ENCODE assay signal across 21 cellular contexts in the genomic region with DNA sequence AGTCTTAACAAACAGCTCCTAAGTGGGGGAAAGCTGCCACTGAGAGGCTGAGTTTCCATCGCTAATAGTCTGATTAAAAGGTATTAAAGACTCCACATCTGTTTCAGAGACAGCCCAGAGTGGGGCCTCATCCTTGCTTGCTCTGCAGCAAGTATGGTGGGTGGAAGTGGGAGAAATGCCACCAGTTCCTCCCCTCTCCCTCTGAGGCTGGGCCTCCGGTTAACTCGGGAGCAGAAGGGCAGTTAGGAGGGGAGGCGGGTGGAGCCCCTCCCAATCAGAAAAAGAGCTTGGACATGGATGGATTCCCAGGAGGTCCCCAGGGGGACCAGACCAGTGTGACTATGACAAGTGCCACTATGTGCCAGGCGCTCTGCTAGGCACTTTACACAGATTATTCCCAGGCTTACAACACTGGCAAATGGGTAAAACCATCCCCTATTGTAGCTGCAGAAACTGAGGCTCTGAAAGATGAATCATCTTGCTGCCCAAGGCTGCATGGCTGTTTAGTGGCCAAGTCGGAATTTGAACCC. TPM values are rescaled to one million over a fixed set of nuclear protein-coding genes. Genes with fewer than 3 reads are reported as not detected.
DNase-seq lines count a peak whose midpoint lies in the region; ATAC-seq and TF ChIP-seq lines count a peak whose summit lies in the region.
"Had no signal": no experiment of that assay in that cellular context is flagged by ENCODE, and none has a peak within 500 bp of the region (broad histone marks: within the 10 kb centered on the region; RNA-seq: fewer than 3 reads in every experiment).

No MANE protein-coding gene starts in this region.

- H3K4me3 ChIP-seq in IMR-90 (ENCODE audit: insufficient read depth, low read depth, low read length) = no peak overlapping the region
- no peak overlapping the region for H3K4me3 ChIP-seq in osteoblast (ENCODE audit: insufficient read depth, low read length)
- H3K4me3 ChIP-seq in tibial artery = no peak overlapping the region
- H3K4me3 ChIP-seq in trophoblast cell (ENCODE audit: low read depth, low read length) = no peak overlapping the region
- H3K4me3 ChIP-seq: mucosa of descending colon had no signal

- H2BK5ac ChIP-seq in IMR-90 (ENCODE audit: low read depth, low read length, poor library complexity, severe bottlenecking) (no peak overlapping the region), trophoblast cell (ENCODE audit: low read depth, low read length, poor library complexity) (no peak overlapping the region)

- no peak overlapping the region for H2BK12ac ChIP-seq in trophoblast cell (ENCODE audit: low read length)

- H4K8ac ChIP-seq in IMR-90 (ENCODE audit: low read depth in 2 of 2, low read length in 2 of 2) (no peak overlapping the region), trophoblast cell (ENCODE audit: low read depth, low read length) (no peak overlapping the region)

- H3K27ac ChIP-seq in IMR-90 (ENCODE audit: insufficient read depth, low read length) (no peak overlapping the region), caudate nucleus (ENCODE audit: low read depth, low read length) (peak overlapping the region; percentile 81), osteoblast (ENCODE audit: low read depth, low read length) (peak overlapping the region; percentile 65), tibial artery (peak overlapping the region; percentile 65 to 75), trophoblast cell (ENCODE audit: low read depth, low read length) (no peak overlapping the region)
- H3K27ac ChIP-seq: VCaP had no signal

- BruUV-seq in IMR-90 (replicated peaks; lab: Mats Ljungman, UMichigan) = no TSS peak

- no peak overlapping the region for H3K4me2 ChIP-seq in IMR-90 (ENCODE audit: low read depth, low read length)
- H3K4me2 ChIP-seq in osteoblast (ENCODE audit: insufficient read depth, low read length) = peak overlapping the region; percentile 40
- H3K4me2 ChIP-seq in trophoblast cell (ENCODE audit: low read length) = no peak overlapping the region

- no peak overlapping the region for H3K23ac ChIP-seq in IMR-90 (ENCODE audit: low read depth, low read length)
- no peak overlapping the region for H3K23ac ChIP-seq in trophoblast cell (ENCODE audit: low read length)

- H2BK15ac ChIP-seq in IMR-90 (ENCODE audit: low read depth, low read length) = no peak overlapping the region

- H3K9ac ChIP-seq in IMR-90 (ENCODE audit: low read depth, low read length) = no peak overlapping the region
- no peak overlapping the region for H3K9ac ChIP-seq in trophoblast cell (ENCODE audit: low read length)

- H3K4ac ChIP-seq in IMR-90 (ENCODE audit: low read depth, low read length) (no peak overlapping the region), trophoblast cell (ENCODE audit: low read depth, low read length) (no peak overlapping the region)

- no peak overlapping the region for H2BK120ac ChIP-seq in IMR-90 (ENCODE audit: low read depth, low read length)
- no peak overlapping the region for H2BK120ac ChIP-seq in trophoblast cell (ENCODE audit: insufficient read depth, low read length, poor library complexity)

- H2AK5ac ChIP-seq in IMR-90 (ENCODE audit: low read depth, low read length) (no peak overlapping the region), trophoblast cell (ENCODE audit: low read length) (no peak overlapping the region)

- peaks cover 22% of the 10 kb centered on the region for H3K9me1 ChIP-seq in IMR-90 (ENCODE audit: insufficient read depth, low read length)

- H2AK9ac ChIP-seq in IMR-90 (replicated peaks; ENCODE audit: low read depth, low read length, poor library complexity) = peak overlapping the region; percentile 75

- no CpG with 5 or more reads among the region's 6 CpGs for WGBS in IMR-90 (ENCODE audit: extremely low coverage in 2 of 2, insufficient read length in 1 of 2), 2 experiments
- no CpG with 5 or more reads among the region's 6 CpGs for WGBS in trophoblast cell (ENCODE audit: extremely low coverage, insufficient coverage, insufficient read length)

- H2AFZ ChIP-seq in IMR-90 (replicated peaks; ENCODE audit: low read length, poor library complexity) = no peak overlapping the region
- H2AFZ ChIP-seq in osteoblast (ENCODE audit: low read length) = no peak overlapping the region
- no peak overlapping the region for H2AFZ ChIP-seq in trophoblast cell (ENCODE audit: insufficient read depth, low read length, poor library complexity)

- intact Hi-C loops in IMR-90 (cut with micrococcal nuclease) = no loop called here
- intact Hi-C loops in tibial artery (cut with DNase I; ENCODE audit: low total_unique reads) = no loop called here
- intact Hi-C loops in activated CD8-positive, alpha-beta T cell treated with anti-CD3 and anti-CD28 coated beads for 36 hours (cut with micrococcal nuclease) = no loop called here

- H3K79me1 ChIP-seq in IMR-90 (ENCODE audit: low read depth in 1 of 2, low read length in 2 of 2) = peaks cover 0 to 18% of the 10 kb centered on the region in 2 experiments; a peak in 2 of 4 replicates
- H3K79me1 ChIP-seq in trophoblast cell (ENCODE audit: low read length) = no peaks in the 10 kb centered on the region

- H4K12ac ChIP-seq in trophoblast cell (ENCODE audit: low read depth, low read length) = no peak overlapping the region

- H3K79me2 ChIP-seq in osteoblast (ENCODE audit: insufficient read depth, low read length) (no peaks in the 10 kb centered on the region), trophoblast cell (ENCODE audit: control insufficient read depth, insufficient read depth, low read length, poor library complexity) (no peaks in the 10 kb centered on the region)

- no peaks in the 10 kb centered on the region for H3K27me3 ChIP-seq in IMR-90 (ENCODE audit: control insufficient read depth, insufficient read depth, low read length)
- no peaks in the 10 kb centered on the region for H3K27me3 ChIP-seq in osteoblast (ENCODE audit: insufficient read depth, low read length)
- no peaks in the 10 kb centered on the region for H3K27me3 ChIP-seq in tibial artery
- no peaks in the 10 kb centered on the region for H3K27me3 ChIP-seq in trophoblast cell (ENCODE audit: insufficient read depth, low read length)

- no peak for DNase-seq in IMR-90
- peak in 2 of 61 donors; percentile 11 to 20 for DNase-seq in caudate nucleus (lab: John Stamatoyannopoulos, UW)
- no peak for DNase-seq in osteoblast (ENCODE audit: insufficient read length, low spot score, missing footprints)
- peak; percentile 38 to 79 for DNase-seq in tibial artery
- DNase-seq in activated CD8-positive, alpha-beta T cell treated with anti-CD3 and anti-CD28 coated beads for 36 hours = no peak
- DNase-seq in central memory CD4-positive, alpha-beta T cell = no peak
- DNase-seq in trophoblast cell = no peak
- no peak for DNase-seq in activated CD4-positive, alpha-beta T cell treated with anti-CD3 and anti-CD28 coated beads, Interleukin-2, amount 10 ng/mL, durations not matched to agents 7 days and 5 days
- DNase-seq: activated CD8-positive, alpha-beta T cell treated with anti-CD3 and anti-CD28 coated beads, Interleukin-2, amount 10 ng/mL, durations not matched to agents 7 days and 5 days; activated naive CD8-positive, alpha-beta T cell treated with anti-CD3 and anti-CD28 coated beads, Interleukin-2, amount 10 ng/mL, durations not matched to agents 7 days and 5 days; COR-L47; effector memory CD8-positive, alpha-beta T cell; NCI-H146; RPMI8226; small intestine; T-cell had no signal

- H3K36me3 Mint-ChIP-seq in activated CD8-positive, alpha-beta T cell treated with anti-CD3 and anti-CD28 coated beads for 36 hours (ENCODE audit: low read depth) = peaks cover 5% of the 10 kb centered on the region
- no peaks in the 10 kb centered on the region for H3K36me3 Mint-ChIP-seq in activated CD4-positive, alpha-beta T cell treated with anti-CD3 and anti-CD28 coated beads, Interleukin-2, amount 10 ng/mL, durations not matched to agents 7 days and 5 days (ENCODE audit: low read depth)

- H4K91ac ChIP-seq in IMR-90 (ENCODE audit: insufficient read depth, low read depth, low read length) (no peak overlapping the region; the same call in 1 of the 2 replicates), trophoblast cell (ENCODE audit: low read depth, low read length) (no peak overlapping the region)

- TF ChIP-seq POLR2A in IMR-90 (IDR thresholded peaks at IDR 0.05; ENCODE audit: low read depth, low read length) = no peak

- ATAC-seq in IMR-90 (ENCODE audit: low read depth) = no peak
- no peak for ATAC-seq in activated CD8-positive, alpha-beta T cell treated with anti-CD3 and anti-CD28 coated beads for 36 hours
- ATAC-seq: activated CD8-positive, alpha-beta T cell treated with anti-CD3 and anti-CD28 coated beads, Interleukin-2, amount 10 ng/mL, durations not matched to agents 7 days and 5 days; effector memory CD8-positive, alpha-beta T cell; T-cell had no signal

- no peaks in the 10 kb centered on the region for H3K9me3 Mint-ChIP-seq in activated CD8-positive, alpha-beta T cell treated with anti-CD3 and anti-CD28 coated beads for 36 hours
- H3K9me3 Mint-ChIP-seq in activated CD4-positive, alpha-beta T cell treated with anti-CD3 and anti-CD28 coated beads, Interleukin-2, amount 10 ng/mL, durations not matched to agents 7 days and 5 days = no peaks in the 10 kb centered on the region
- H3K9me3 Mint-ChIP-seq: activated naive CD8-positive, alpha-beta T cell treated with anti-CD3 and anti-CD28 coated beads, Interleukin-2, amount 10 ng/mL, durations not matched to agents 7 days and 5 days; activated T-helper 1 cell treated with anti-CD3 and anti-CD28 coated beads, Interleukin-12 subunit alpha, Interleukin-12 subunit beta, Interleukin-2, Interleukin-4 antibody, amounts not matched to agents 30 ng/mL and 10 ng/mL and 1 ng/mL, durations not matched to agents 14 hours and 24 hours and 36 hours; central memory CD8-positive, alpha-beta T cell; effector memory CD8-positive, alpha-beta T cell; T-cell had no signal

- H3K4me3 Mint-ChIP-seq in activated CD8-positive, alpha-beta T cell treated with anti-CD3 and anti-CD28 coated beads for 36 hours = no peak overlapping the region
- H3K4me3 Mint-ChIP-seq in activated CD4-positive, alpha-beta T cell treated with anti-CD3 and anti-CD28 coated beads, Interleukin-2, amount 10 ng/mL, durations not matched to agents 7 days and 5 days = no peak overlapping the region
- H3K4me3 Mint-ChIP-seq: activated CD8-positive, alpha-beta T cell treated with anti-CD3 and anti-CD28 coated beads, Interleukin-2, amount 10 ng/mL, durations not matched to agents 7 days and 5 days; activated naive CD8-positive, alpha-beta T cell treated with anti-CD3 and anti-CD28 coated beads, Interleukin-2, amount 10 ng/mL, durations not matched to agents 7 days and 5 days; activated T-helper 1 cell treated with anti-CD3 and anti-CD28 coated beads, Interleukin-12 subunit alpha, Interleukin-12 subunit beta, Interleukin-2, Interleukin-4 antibody, amounts not matched to agents 30 ng/mL and 10 ng/mL and 1 ng/mL, durations not matched to agents 14 hours and 24 hours and 36 hours; central memory CD8-positive, alpha-beta T cell; effector memory CD8-positive, alpha-beta T cell; T-cell had no signal

- no peaks in the 10 kb centered on the region for H3K4me1 Mint-ChIP-seq in activated CD8-positive, alpha-beta T cell treated with anti-CD3 and anti-CD28 coated beads for 36 hours (ENCODE audit: low read depth)
- H3K4me1 Mint-ChIP-seq in activated CD4-positive, alpha-beta T cell treated with anti-CD3 and anti-CD28 coated beads, Interleukin-2, amount 10 ng/mL, durations not matched to agents 7 days and 5 days = no peaks in the 10 kb centered on the region
- H3K4me1 Mint-ChIP-seq: activated naive CD8-positive, alpha-beta T cell treated with anti-CD3 and anti-CD28 coated beads, Interleukin-2, amount 10 ng/mL, durations not matched to agents 7 days and 5 days; central memory CD8-positive, alpha-beta T cell; T-cell had no signal

- dilution Hi-C loops in IMR-90 (cut with HindIII; ENCODE audit: low sequenced_read_pairs, unreplicated experiment) = no loop called here

- H3K18ac ChIP-seq in IMR-90 (ENCODE audit: low read depth, low read length) (no peak overlapping the region), trophoblast cell (ENCODE audit: low read length) (no peak overlapping the region)

- H3K9me3 ChIP-seq in IMR-90 (ENCODE audit: control insufficient read depth, insufficient read depth, low read length) (no peaks in the 10 kb centered on the region), osteoblast (ENCODE audit: low read depth, low read length) (no peaks in the 10 kb centered on the region), tibial artery (no peaks in the 10 kb centered on the region), trophoblast cell (ENCODE audit: insufficient read depth, low read depth, low read length) (peaks cover 2% of the 10 kb centered on the region)
- H3K9me3 ChIP-seq: mucosa of descending colon had no signal

- no peak for TF ChIP-seq CTCF in IMR-90 (conservative IDR thresholded peaks at IDR 0.05; ENCODE audit: low read depth, low read length)
- no peak for TF ChIP-seq CTCF in osteoblast (IDR thresholded peaks at IDR 0.05; ENCODE audit: extremely low read depth, low read depth, low read length)
- no peak for TF ChIP-seq CTCF in tibial artery (IDR thresholded peaks at IDR 0.05)
- no peak for TF ChIP-seq CTCF in activated CD8-positive, alpha-beta T cell treated with anti-CD3 and anti-CD28 coated beads for 36 hours (IDR thresholded peaks at IDR 0.05)

- H3K27ac Mint-ChIP-seq in activated CD8-positive, alpha-beta T cell treated with anti-CD3 and anti-CD28 coated beads for 36 hours = no peak overlapping the region
- H3K27ac Mint-ChIP-seq in activated CD4-positive, alpha-beta T cell treated with anti-CD3 and anti-CD28 coated beads, Interleukin-2, amount 10 ng/mL, durations not matched to agents 7 days and 5 days = no peak overlapping the region
- H3K27ac Mint-ChIP-seq: activated CD8-positive, alpha-beta T cell treated with anti-CD3 and anti-CD28 coated beads, Interleukin-2, amount 10 ng/mL, durations not matched to agents 7 days and 5 days; activated naive CD8-positive, alpha-beta T cell treated with anti-CD3 and anti-CD28 coated beads, Interleukin-2, amount 10 ng/mL, durations not matched to agents 7 days and 5 days; activated T-helper 1 cell treated with anti-CD3 and anti-CD28 coated beads, Interleukin-12 subunit alpha, Interleukin-12 subunit beta, Interleukin-2, Interleukin-4 antibody, amounts not matched to agents 30 ng/mL and 10 ng/mL and 1 ng/mL, durations not matched to agents 14 hours and 24 hours and 36 hours; effector memory CD8-positive, alpha-beta T cell; T-cell had no signal

- no peaks in the 10 kb centered on the region for H3K27me3 Mint-ChIP-seq in activated CD8-positive, alpha-beta T cell treated with anti-CD3 and anti-CD28 coated beads for 36 hours
- H3K27me3 Mint-ChIP-seq in activated CD4-positive, alpha-beta T cell treated with anti-CD3 and anti-CD28 coated beads, Interleukin-2, amount 10 ng/mL, durations not matched to agents 7 days and 5 days = no peaks in the 10 kb centered on the region
- H3K27me3 Mint-ChIP-seq: activated naive CD8-positive, alpha-beta T cell treated with anti-CD3 and anti-CD28 coated beads, Interleukin-2, amount 10 ng/mL, durations not matched to agents 7 days and 5 days; central memory CD8-positive, alpha-beta T cell; effector memory CD8-positive, alpha-beta T cell; T-cell had no signal

- no peak for TF ChIP-seq RAD21 in IMR-90 (IDR thresholded peaks at IDR 0.05; ENCODE audit: low read length)

- CTCF ChIA-PET in IMR-90 (lab: Yijun Ruan, JAX) = no interaction called here
- CTCF ChIA-PET in activated CD8-positive, alpha-beta T cell treated with anti-CD3 and anti-CD28 coated beads for 36 hours (lab: Charles Lee) = interaction anchor here (1.4 kb wide), 1 partner anchor 19 kb away, joined by 3 read pairs; no protein-coding TSS in a partner anchor
- CTCF ChIA-PET in activated CD4-positive, alpha-beta T cell treated with anti-CD3 and anti-CD28 coated beads, Interleukin-2, amount 10 ng/mL, durations not matched to agents 7 days and 5 days (lab: Charles Lee) = interaction anchor here (1.4 kb wide), 1 partner anchor 16 kb away, joined by 3 read pairs; a partner anchor contains a TSS

- no peak overlapping the region for H3K56ac ChIP-seq in IMR-90 (ENCODE audit: extremely low read depth, insufficient read depth, low read length)

- POLR2A ChIA-PET in IMR-90 (lab: Charles Lee; ENCODE audit: unreplicated experiment) = no interaction called here
- POLR2A ChIA-PET in activated CD8-positive, alpha-beta T cell treated with anti-CD3 and anti-CD28 coated beads for 36 hours (lab: Charles Lee) = no interaction called here
- POLR2A ChIA-PET in activated CD4-positive, alpha-beta T cell treated with anti-CD3 and anti-CD28 coated beads, Interleukin-2, amount 10 ng/mL, durations not matched to agents 7 days and 5 days (lab: Charles Lee) = no interaction called here

- H3K4me1 ChIP-seq in IMR-90 (ENCODE audit: control insufficient read depth, insufficient read depth, low read length) = peaks cover 13% of the 10 kb centered on the region
- peaks cover 20% of the 10 kb centered on the region for H3K4me1 ChIP-seq in osteoblast (ENCODE audit: insufficient read depth, low read length)
- H3K4me1 ChIP-seq in tibial artery = peaks cover 0 to 47% (median 39%) of the 10 kb centered on the region in 4 donors
- H3K4me1 ChIP-seq in trophoblast cell (ENCODE audit: control insufficient read depth in 1 of 2, insufficient read depth in 2 of 2, low read length in 2 of 2) = peaks cover 0 to 3% of the 10 kb centered on the region in 2 experiments

- H4K5ac ChIP-seq in IMR-90 (ENCODE audit: low read depth, low read length) = no peak overlapping the region

- in situ Hi-C loops in IMR-90 (cut with MboI; ENCODE audit: low sequenced_read_pairs) = no loop called here

- no peak overlapping the region for H2BK20ac ChIP-seq in IMR-90 (ENCODE audit: low read depth, low read length)

- H3K14ac ChIP-seq in IMR-90 (replicated peaks; ENCODE audit: low read depth, low read length) (no peak overlapping the region), trophoblast cell (ENCODE audit: low read length) (no peak overlapping the region)

- H3K36me3 ChIP-seq in IMR-90 (ENCODE audit: control insufficient read depth, insufficient read depth, low read length) (peaks cover 54% of the 10 kb centered on the region), osteoblast (ENCODE audit: insufficient read depth, low read length) (peaks cover 32% of the 10 kb centered on the region), tibial artery (peaks cover 3 to 77% (median 60%) of the 10 kb centered on the region in 3 donors), trophoblast cell (ENCODE audit: control insufficient read depth in 1 of 2, insufficient read depth in 2 of 2, low read length in 2 of 2) (peaks cover 74 to 84% of the 10 kb centered on the region in 2 experiments)

- H4K20me1 ChIP-seq in IMR-90 (ENCODE audit: insufficient read depth, low read length) (peaks cover 30% of the 10 kb centered on the region), osteoblast (ENCODE audit: insufficient read depth, low read length) (peaks cover 47% of the 10 kb centered on the region)

RNA-seq across cellular contexts. Expression of a gene that starts 11.4 kb away (rescaled TPM):
- total RNA-seq in IMR-90 (2012; rRNA removed) (not detected in 2 replicates), osteoblast (not detected in 2 replicates)
- not detected in 2 replicates for polyA plus RNA-seq in IMR-90 (2012; rRNA removed)
- not detected in 2 replicates for polyA plus RNA-seq in IMR-90 (2012; cell fraction: cytosol; rRNA removed)
- 0.12 TPM in 1 of 2 replicates, not detected in the other for polyA plus RNA-seq in IMR-90 (2012; cell fraction: nucleus; rRNA removed; ENCODE audit: low replicate concordance)
- under 1 TPM; 0.29 to 0.36 TPM for total RNA-seq in activated CD8-positive, alpha-beta T cell treated with anti-CD3 and anti-CD28 coated beads for 36 hours
- 0.04 and 0.05 TPM in 2 replicates for polyA plus RNA-seq in trophoblast cell (2013)
- not detected for total RNA-seq in activated CD4-positive, alpha-beta T cell treated with anti-CD3 and anti-CD28 coated beads, Interleukin-2, amount 10 ng/mL, durations not matched to agents 7 days and 5 days
- total RNA-seq: activated CD8-positive, alpha-beta T cell treated with anti-CD3 and anti-CD28 coated beads, Interleukin-2, amount 10 ng/mL, durations not matched to agents 7 days and 5 days; activated naive CD8-positive, alpha-beta T cell treated with anti-CD3 and anti-CD28 coated beads, Interleukin-2, amount 10 ng/mL, durations not matched to agents 7 days and 5 days; activated T-helper 1 cell treated with anti-CD3 and anti-CD28 coated beads, Interleukin-12 subunit alpha, Interleukin-12 subunit beta, Interleukin-2, Interleukin-4 antibody, amounts not matched to agents 30 ng/mL and 10 ng/mL and 1 ng/mL, durations not matched to agents 14 hours and 24 hours and 36 hours; kidney epithelial cell; mucosa of descending colon had no signal

RNA-seq across cellular contexts. Expression of a gene that starts 15.9 kb away (rescaled TPM):
- 62.8 and 76.7 TPM in 2 replicates for total RNA-seq in IMR-90 (2012; rRNA removed)
- polyA plus RNA-seq in IMR-90 (2012; rRNA removed) = 97.0 and 107 TPM in 2 replicates
- polyA plus RNA-seq in IMR-90 (2012; cell fraction: cytosol; rRNA removed) = 60.6 and 115 TPM in 2 replicates
- polyA plus RNA-seq in IMR-90 (2012; cell fraction: nucleus; rRNA removed; ENCODE audit: low replicate concordance) = 66.7 and 97.2 TPM in 2 replicates
- 38.9 and 45.6 TPM in 2 replicates for total RNA-seq in osteoblast
- 10 to 100 TPM; 28.7 to 30.6 TPM for total RNA-seq in activated CD8-positive, alpha-beta T cell treated with anti-CD3 and anti-CD28 coated beads for 36 hours
- polyA plus RNA-seq in trophoblast cell (2013) = 56.8 and 61.8 TPM in 2 replicates
- total RNA-seq in activated CD4-positive, alpha-beta T cell treated with anti-CD3 and anti-CD28 coated beads, Interleukin-2, amount 10 ng/mL, durations not matched to agents 7 days and 5 days = 10 to 100 TPM; 15.2 to 17.2 TPM

RNA-seq across cellular contexts. Expression of a gene that starts 26.1 kb away (rescaled TPM):
- not detected in 2 replicates for total RNA-seq in IMR-90 (2012; rRNA removed)
- not detected in 2 replicates for polyA plus RNA-seq in IMR-90 (2012; rRNA removed)
- polyA plus RNA-seq in IMR-90 (2012; cell fraction: cytosol; rRNA removed) = not detected in 2 replicates
- polyA plus RNA-seq in IMR-90 (2012; cell fraction: nucleus; rRNA removed; ENCODE audit: low replicate concordance) = not detected in 2 replicates
- total RNA-seq in osteoblast = not detected in 2 replicates
- not detected for total RNA-seq in activated CD8-positive, alpha-beta T cell treated with anti-CD3 and anti-CD28 coated beads for 36 hours
- polyA plus RNA-seq in trophoblast cell (2013) = 0.03 and 0.04 TPM in 2 replicates
- not detected for total RNA-seq in activated CD4-positive, alpha-beta T cell treated with anti-CD3 and anti-CD28 coated beads, Interleukin-2, amount 10 ng/mL, durations not matched to agents 7 days and 5 days
- total RNA-seq: activated CD8-positive, alpha-beta T cell treated with anti-CD3 and anti-CD28 coated beads, Interleukin-2, amount 10 ng/mL, durations not matched to agents 7 days and 5 days; activated naive CD8-positive, alpha-beta T cell treated with anti-CD3 and anti-CD28 coated beads, Interleukin-2, amount 10 ng/mL, durations not matched to agents 7 days and 5 days; activated T-helper 1 cell treated with anti-CD3 and anti-CD28 coated beads, Interleukin-12 subunit alpha, Interleukin-12 subunit beta, Interleukin-2, Interleukin-4 antibody, amounts not matched to agents 30 ng/mL and 10 ng/mL and 1 ng/mL, durations not matched to agents 14 hours and 24 hours and 36 hours; kidney epithelial cell; mucosa of descending colon; T-cell had no signal

RNA-seq across cellular contexts. Expression of a gene that starts 52.2 kb away (rescaled TPM):
- not detected in 2 replicates for total RNA-seq in IMR-90 (2012; rRNA removed)
- 0.04 and 0.05 TPM in 2 replicates for polyA plus RNA-seq in IMR-90 (2012; rRNA removed)
- polyA plus RNA-seq in IMR-90 (2012; cell fraction: cytosol; rRNA removed) = 0.01 TPM in 1 of 2 replicates, not detected in the other
- polyA plus RNA-seq in IMR-90 (2012; cell fraction: nucleus; rRNA removed; ENCODE audit: low replicate concordance) = 0.18 and 0.49 TPM in 2 replicates
- under 0.01 TPM in 2 replicates for total RNA-seq in osteoblast
- not detected for total RNA-seq in activated CD8-positive, alpha-beta T cell treated with anti-CD3 and anti-CD28 coated beads for 36 hours
- 0.04 and 0.10 TPM in 2 replicates for polyA plus RNA-seq in trophoblast cell (2013)
- not detected for total RNA-seq in activated CD4-positive, alpha-beta T cell treated with anti-CD3 and anti-CD28 coated beads, Interleukin-2, amount 10 ng/mL, durations not matched to agents 7 days and 5 days
- total RNA-seq: activated CD8-positive, alpha-beta T cell treated with anti-CD3 and anti-CD28 coated beads, Interleukin-2, amount 10 ng/mL, durations not matched to agents 7 days and 5 days; activated naive CD8-positive, alpha-beta T cell treated with anti-CD3 and anti-CD28 coated beads, Interleukin-2, amount 10 ng/mL, durations not matched to agents 7 days and 5 days; activated T-helper 1 cell treated with anti-CD3 and anti-CD28 coated beads, Interleukin-12 subunit alpha, Interleukin-12 subunit beta, Interleukin-2, Interleukin-4 antibody, amounts not matched to agents 30 ng/mL and 10 ng/mL and 1 ng/mL, durations not matched to agents 14 hours and 24 hours and 36 hours; T-cell had no signal

Comparison
In these comparisons a context has a peak if more than half of its experiments do, and no peak if none do; other contexts are left out.
1. DNase-seq: peak in tibial artery (2 of 2); none in IMR-90 (single experiment), osteoblast (single experiment), activated CD8-positive, alpha-beta T cell treated with anti-CD3 and anti-CD28 coated beads for 36 hours (single experiment), central memory CD4-positive, alpha-beta T cell (single experiment), trophoblast cell (0 of 2) and activated CD4-positive, alpha-beta T cell treated with anti-CD3 and anti-CD28 coated beads, Interleukin-2, amount 10 ng/mL, durations not matched to agents 7 days and 5 days (single experiment).
2. H3K27ac ChIP-seq: peak in caudate nucleus (single experiment), osteoblast (single experiment) and tibial artery (2 of 2); none in IMR-90 (single experiment) and trophoblast cell (single experiment).